Comparison of ENCODE assay signal across 21 cellular contexts in the genomic region with DNA sequence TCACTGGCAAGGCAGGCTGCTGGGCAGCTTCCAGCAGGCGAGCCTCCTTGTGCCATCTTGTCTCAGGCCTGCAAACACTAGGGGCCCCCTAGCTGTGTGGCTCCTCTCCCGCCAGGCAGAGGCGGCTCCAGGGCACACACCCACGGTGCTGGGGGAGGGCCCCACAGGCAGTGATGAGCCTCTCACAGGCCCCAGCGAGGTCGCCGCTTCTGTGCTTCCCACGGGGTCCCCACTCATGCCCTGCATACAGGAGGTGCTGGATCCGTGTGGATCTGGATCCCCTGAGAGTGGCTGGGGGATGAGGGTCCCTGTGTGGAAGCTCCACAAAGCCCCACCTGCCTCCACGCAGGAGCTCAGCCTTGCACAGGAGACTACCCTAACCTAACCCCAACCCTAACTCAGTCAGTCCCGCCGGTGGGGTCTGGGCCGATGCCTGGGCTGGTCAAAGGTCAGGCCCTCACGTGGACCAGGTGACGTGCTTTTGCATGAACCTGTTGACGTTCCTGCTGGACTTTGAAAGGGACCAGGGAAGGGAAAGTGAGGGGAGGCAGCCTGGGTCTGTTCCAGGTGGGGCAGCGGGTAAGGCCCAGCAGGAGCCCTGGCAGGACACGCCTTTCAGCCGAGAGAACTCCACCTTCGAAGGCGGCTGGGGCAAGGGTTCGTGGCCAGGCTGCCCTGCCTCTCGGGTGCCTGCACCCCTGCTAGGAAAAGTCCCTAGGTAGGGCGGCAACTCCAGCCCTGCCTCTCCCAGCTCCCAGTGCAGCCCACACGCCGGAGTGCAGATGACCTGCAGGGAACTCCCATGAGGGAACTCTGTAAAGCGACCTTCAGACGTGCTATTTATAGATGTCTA. TPM values are rescaled to one million over a fixed set of nuclear protein-coding genes. Genes with fewer than 3 reads are reported as not detected.
A peak's percentile ranks its signal among the peaks of the same experiment; 100 is the strongest.
DNase-seq lines count a peak whose midpoint lies in the region; ATAC-seq and TF ChIP-seq lines count a peak whose summit lies in the region.
"Had no signal": no experiment of that assay in that cellular context is flagged by ENCODE, and none has a peak within 500 bp of the region (broad histone marks: within the 10 kb centered on the region; RNA-seq: fewer than 3 reads in every experiment).

No MANE protein-coding gene starts in this region.

- no peak for ATAC-seq in activated CD4-positive, alpha-beta T cell treated with anti-CD3 and anti-CD28 coated beads for 36 hours
- ATAC-seq in WTC11 (no peak), right lobe of liver (peak; percentile 74 to 81 (median 80)), HG02763 (IDR thresholded peaks at IDR 0.05; ENCODE audit: unreplicated experiment) (no peak)
- ATAC-seq in stimulated activated naive CD8-positive, alpha-beta T cell treated with anti-CD3 and anti-CD28 coated beads, Interleukin-15, Interleukin-2, amounts not matched to agents 100 U/mL and 50 U/mL, for 24 hours = no peak
- ATAC-seq: activated naive CD4-positive, alpha-beta T cell treated with anti-CD3 and anti-CD28 coated beads, Interleukin-2, amount 50 U/mL, for 72 hours had no signal

- peaks cover 22% of the 10 kb centered on the region for H3K4me1 Mint-ChIP-seq in activated CD4-positive, alpha-beta T cell treated with anti-CD3 and anti-CD28 coated beads for 36 hours
- peaks cover 12% of the 10 kb centered on the region for H3K4me1 Mint-ChIP-seq in WTC11

- intact Hi-C loops in activated CD4-positive, alpha-beta T cell treated with anti-CD3 and anti-CD28 coated beads for 36 hours (cut with DNase I, micrococcal nuclease) = loop anchor here in 1 of 2 experiments (10.0 kb wide), 1 partner anchor 294 kb away; the partner anchor contains the start of genes DCXR and RAC3
- intact Hi-C loops in right lobe of liver (cut with DNase I) = no loop called here

- TF ChIP-seq CTCF in WTC11 (IDR thresholded peaks at IDR 0.05) (no peak), right lobe of liver (IDR thresholded peaks at IDR 0.05) (no peak)

- H3K4me3 Mint-ChIP-seq in activated CD4-positive, alpha-beta T cell treated with anti-CD3 and anti-CD28 coated beads for 36 hours = no peak overlapping the region
- no peak overlapping the region for H3K4me3 Mint-ChIP-seq in WTC11
- H3K4me3 Mint-ChIP-seq: memory B cell, neural crest cell had no signal

- CTCF ChIA-PET in activated CD4-positive, alpha-beta T cell treated with anti-CD3 and anti-CD28 coated beads for 36 hours (lab: Charles Lee) = interaction anchor here (0.9 kb wide), 1 partner anchor 369 kb away, joined by 3 read pairs; no protein-coding TSS in a partner anchor
- CTCF ChIA-PET in WTC11 (lab: Charles Lee) = interaction anchor here (1.5 to 1.7 kb wide), 2 partner anchors 8 to 92 kb away, joined by 5 to 8 read pairs; no protein-coding TSS in a partner anchor

- peaks cover 4% of the 10 kb centered on the region for H3K27me3 Mint-ChIP-seq in activated CD4-positive, alpha-beta T cell treated with anti-CD3 and anti-CD28 coated beads for 36 hours
- peaks cover 29% of the 10 kb centered on the region for H3K27me3 Mint-ChIP-seq in WTC11 (ENCODE audit: low read depth)

- H3K36me3 ChIP-seq in right lobe of liver = no peaks in the 10 kb centered on the region
- H3K36me3 ChIP-seq: esophagus squamous epithelium, upper lobe of left lung had no signal

- WGBS in right lobe of liver (ENCODE audit: insufficient coverage, low coverage, low lambda C conversion rate, missing lambda C conversion rate) = 38% methylated on average over 3 of the region's 28 CpGs

- TF ChIP-seq POLR2A in right lobe of liver (IDR thresholded peaks at IDR 0.05) = peak; percentile 39

- DNase-seq in activated CD4-positive, alpha-beta T cell treated with anti-CD3 and anti-CD28 coated beads for 36 hours = peak; percentile 21
- no peak for DNase-seq in activated CD4-positive, alpha-beta T cell treated with anti-CD3 and anti-CD28 coated beads for 48 hours
- DNase-seq in WTC11 (ENCODE audit: low spot score) (no peak), right lobe of liver (peak; percentile 88 to 98 (median 95))
- DNase-seq in stimulated activated naive CD8-positive, alpha-beta T cell treated with anti-CD3 and anti-CD28 coated beads, Interleukin-15, Interleukin-2, amounts not matched to agents 100 U/mL and 50 U/mL, for 24 hours = no peak
- DNase-seq in central memory CD4-positive, alpha-beta T cell = no peak
- DNase-seq in activated effector memory CD4-positive, alpha-beta T cell treated with Interleukin-2 at 50 U/mL for 16 hours = no peak
- DNase-seq: dermis blood vessel endothelial cell; esophagus squamous epithelium; head of caudate nucleus; NCI-H1930; NCI-H526 treated with DMSO at 0.1 percent for 48 hours; SK-N-SH; stimulated activated naive CD4-positive, alpha-beta T cell had no signal

- POLR2A ChIA-PET in activated CD4-positive, alpha-beta T cell treated with anti-CD3 and anti-CD28 coated beads for 36 hours (lab: Charles Lee) = no interaction called here
- POLR2A ChIA-PET in WTC11 (lab: Charles Lee) = no interaction called here

- no peaks in the 10 kb centered on the region for H3K27me3 ChIP-seq in right lobe of liver
- H3K27me3 ChIP-seq: upper lobe of left lung had no signal

- peaks cover 17% of the 10 kb centered on the region for H3K36me3 Mint-ChIP-seq in activated CD4-positive, alpha-beta T cell treated with anti-CD3 and anti-CD28 coated beads for 36 hours (ENCODE audit: low read depth)
- H3K36me3 Mint-ChIP-seq in WTC11 = no peaks in the 10 kb centered on the region
- H3K36me3 Mint-ChIP-seq: memory B cell had no signal

- H3K27ac ChIP-seq in right lobe of liver = peak overlapping the region; percentile 54 to 93 (median 74)
- H3K27ac ChIP-seq: esophagus squamous epithelium, upper lobe of left lung had no signal

- no peak overlapping the region for H3K27ac Mint-ChIP-seq in activated CD4-positive, alpha-beta T cell treated with anti-CD3 and anti-CD28 coated beads for 36 hours
- H3K27ac Mint-ChIP-seq in WTC11 = no peak overlapping the region
- H3K27ac Mint-ChIP-seq: activated naive CD4-positive, alpha-beta T cell treated with anti-CD3 and anti-CD28 coated beads, Interleukin-2, amount 50 U/mL, for 72 hours; memory B cell had no signal

- H3K9me3 ChIP-seq in right lobe of liver = no peaks in the 10 kb centered on the region
- H3K9me3 ChIP-seq: esophagus squamous epithelium, SK-N-SH, upper lobe of left lung had no signal

- H3K9me3 Mint-ChIP-seq in activated CD4-positive, alpha-beta T cell treated with anti-CD3 and anti-CD28 coated beads for 36 hours (ENCODE audit: low read depth) = no peaks in the 10 kb centered on the region
- no peaks in the 10 kb centered on the region for H3K9me3 Mint-ChIP-seq in WTC11
- H3K9me3 Mint-ChIP-seq: activated naive CD4-positive, alpha-beta T cell treated with anti-CD3 and anti-CD28 coated beads, Interleukin-2, amount 50 U/mL, for 72 hours; memory B cell; neural crest cell had no signal

- H3K4me3 ChIP-seq in right lobe of liver = peak overlapping the region in 1 of 3 donors; percentile 28
- H3K4me3 ChIP-seq: esophagus squamous epithelium, upper lobe of left lung had no signal

- peaks cover 0 to 35% (median 11%) of the 10 kb centered on the region in 4 donors for H3K4me1 ChIP-seq in right lobe of liver

TF ChIP-seq in WTC11, 78 proteins besides CTCF, POLR2A, EP300 and RAD21:
- TF ChIP-seq SMAD4 (CRISPR knock-in tag; IDR thresholded peaks at IDR 0.05) (no peak), ZBTB21 (CRISPR knock-in tag; IDR thresholded peaks at IDR 0.05; ENCODE audit: borderline replicate concordance) (no peak), ZNF281 (CRISPR knock-in tag; IDR thresholded peaks at IDR 0.05) (no peak), GABPB1 (CRISPR knock-in tag; IDR thresholded peaks at IDR 0.05) (0 out of 2 replicates have a peak, but pooled peaks have one; percentile 22)
- TF ChIP-seq, protein P1, sequence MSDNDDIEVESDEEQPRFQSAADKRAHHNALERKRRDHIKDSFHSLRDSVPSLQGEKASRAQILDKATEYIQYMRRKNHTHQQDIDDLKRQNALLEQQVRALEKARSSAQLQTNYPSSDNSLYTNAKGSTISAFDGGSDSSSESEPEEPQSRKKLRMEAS (CRISPR knock-in tag; IDR thresholded peaks at IDR 0.05) = no peak

RNA-seq across cellular contexts. Expression of gene SECTM1, which starts 5.2 kb away (rescaled TPM):
- total RNA-seq in activated CD4-positive, alpha-beta T cell treated with anti-CD3 and anti-CD28 coated beads for 36 hours = 10 to 100 TPM in 1 of 2 experiments, 1 to 10 TPM in 1; 9.0 to 10.9 TPM
- 0.14 to 0.57 TPM (median 0.22 TPM) in 3 replicates for total RNA-seq in WTC11 (2021)
- total RNA-seq in right lobe of liver = 1 to 10 TPM; 3.9 to 7.4 (median 5.8) TPM
- total RNA-seq: neural crest cell had no signal

RNA-seq across cellular contexts. Expression of gene CD7, which starts 11.0 kb away (rescaled TPM):
- 100 to 1,000 TPM; 614 to 725 TPM for total RNA-seq in activated CD4-positive, alpha-beta T cell treated with anti-CD3 and anti-CD28 coated beads for 36 hours
- total RNA-seq in WTC11 (2021) (0.74 to 1.3 TPM (median 0.92 TPM) in 3 replicates), right lobe of liver (1 to 10 TPM in 4 of 6 experiments, under 1 TPM in 2; 0.31 to 3.2 (median 1.3) TPM)
- total RNA-seq: dermis blood vessel endothelial cell, HT1080, neural crest cell had no signal

RNA-seq across cellular contexts. Expression of gene TEX19, which starts 30.7 kb away (rescaled TPM):
- total RNA-seq in activated CD4-positive, alpha-beta T cell treated with anti-CD3 and anti-CD28 coated beads for 36 hours = not detected
- total RNA-seq in WTC11 (2021) = 0.89 to 1.4 TPM (median 1.4 TPM) in 3 replicates
- not detected for total RNA-seq in right lobe of liver
- total RNA-seq: dermis blood vessel endothelial cell, esophagus squamous epithelium, MCF 10A, upper lobe of left lung had no signal

RNA-seq across cellular contexts. Expression of gene UTS2R, which starts 43.2 kb away (rescaled TPM):
- total RNA-seq in activated CD4-positive, alpha-beta T cell treated with anti-CD3 and anti-CD28 coated beads for 36 hours = not detected
- 0.46 to 0.76 TPM (median 0.53 TPM) in 3 replicates for total RNA-seq in WTC11 (2021)
- total RNA-seq in right lobe of liver = not detected
- total RNA-seq: dermis blood vessel endothelial cell, esophagus squamous epithelium, HT1080, MCF 10A, neural crest cell had no signal

RNA-seq across cellular contexts. Expression of gene CSNK1D, which starts 54.9 kb away (rescaled TPM):
- 100 to 1,000 TPM; 118 to 182 TPM for total RNA-seq in activated CD4-positive, alpha-beta T cell treated with anti-CD3 and anti-CD28 coated beads for 36 hours
- total RNA-seq in WTC11 (2021) = 101 to 111 TPM (median 107 TPM) in 3 replicates
- total RNA-seq in right lobe of liver = 10 to 100 TPM; 32.7 to 73.0 (median 45.9) TPM

Comparison
In these comparisons a context has a peak if more than half of its experiments do, and no peak if none do; other contexts are left out.
1. DNase-seq: peak in activated CD4-positive, alpha-beta T cell treated with anti-CD3 and anti-CD28 coated beads for 36 hours (single experiment) and right lobe of liver (3 of 3); none in activated CD4-positive, alpha-beta T cell treated with anti-CD3 and anti-CD28 coated beads for 48 hours (single experiment), WTC11 (single experiment), stimulated activated naive CD8-positive, alpha-beta T cell treated with anti-CD3 and anti-CD28 coated beads, Interleukin-15, Interleukin-2, amounts not matched to agents 100 U/mL and 50 U/mL, for 24 hours (single experiment), central memory CD4-positive, alpha-beta T cell (single experiment) and activated effector memory CD4-positive, alpha-beta T cell treated with Interleukin-2 at 50 U/mL for 16 hours (single experiment).
2. ATAC-seq: peak in right lobe of liver (4 of 4); none in activated CD4-positive, alpha-beta T cell treated with anti-CD3 and anti-CD28 coated beads for 36 hours (single experiment), WTC11 (single experiment), stimulated activated naive CD8-positive, alpha-beta T cell treated with anti-CD3 and anti-CD28 coated beads, Interleukin-15, Interleukin-2, amounts not matched to agents 100 U/mL and 50 U/mL, for 24 hours (single experiment) and HG02763 (single experiment).
3. RNA of gene CD7, which starts 11.0 kb away (total RNA-seq): 614 to 725 TPM in activated CD4-positive, alpha-beta T cell treated with anti-CD3 and anti-CD28 coated beads for 36 hours; 0.31 to 3.2 TPM in right lobe of liver and 0.74 to 1.3 TPM in WTC11; every median in the first group is over 100 times any median in the second.